1 cellular context compared by ENCODE assay signal in the genomic region with DNA sequence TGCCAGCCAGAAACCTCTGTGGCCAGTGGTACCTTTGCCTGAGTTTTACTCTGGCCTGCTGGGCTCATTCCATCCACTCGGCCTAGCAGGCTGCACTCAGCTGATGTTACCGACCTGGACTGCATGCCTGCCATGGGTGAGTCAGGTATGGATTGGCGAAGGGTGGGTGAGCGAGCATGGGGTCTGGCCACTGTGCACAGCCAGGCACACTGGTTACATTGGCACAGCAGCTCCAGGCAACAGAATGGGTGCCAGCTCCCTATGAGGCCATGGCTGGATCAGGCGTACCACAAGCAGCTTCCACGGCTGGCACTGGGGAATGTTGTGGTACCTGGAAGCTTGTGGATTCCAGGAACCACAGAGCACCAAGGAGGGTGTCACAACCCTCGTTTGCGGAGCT.
TF ChIP-seq lines count a peak whose summit lies in the region.

No MANE protein-coding gene starts in this region.

TF ChIP-seq in IMR-90, 13 proteins besides CTCF, POLR2A, EP300 and RAD21 (continued from another document):
- no peak for TF ChIP-seq SMC3 (IDR thresholded peaks at IDR 0.05; ENCODE audit: low read depth, low read length)
- TF ChIP-seq NFE2L2 (IDR thresholded peaks at IDR 0.05; ENCODE audit: low read depth, low read length): no peak
- TF ChIP-seq MAFK (IDR thresholded peaks at IDR 0.05; ENCODE audit: low read depth, low read length): no peak
- TF ChIP-seq MAZ (IDR thresholded peaks at IDR 0.05; ENCODE audit: borderline replicate concordance, low read depth, low read length): no peak
- TF ChIP-seq CHD1 (IDR thresholded peaks at IDR 0.05; ENCODE audit: low read depth, low read length): no peak
- no peak for TF ChIP-seq RFX5 (IDR thresholded peaks at IDR 0.05; ENCODE audit: low read depth, low read length)
- TF ChIP-seq CEBPB (IDR thresholded peaks at IDR 0.05; ENCODE audit: low read depth, low read length): no peak
- TF ChIP-seq MXI1 (IDR thresholded peaks at IDR 0.05; ENCODE audit: borderline replicate concordance, low read depth, low read length): no peak
